6 cellular contexts compared by ENCODE assay signal in genomic region chr13:96766311-96766710, GRCh38.
"Had no signal": no experiment of that assay in that cellular context is flagged by ENCODE, and none has a peak within 500 bp of the region (broad histone marks: within the 10 kb centered on the region; RNA-seq: fewer than 3 reads in every experiment).

No MANE protein-coding gene starts in this region.

- H3K4me3 Mint-ChIP-seq: HFFc6, IgD-negative memory B cell had no signal

- H3K27ac Mint-ChIP-seq: HFFc6, IgD-negative memory B cell had no signal

- DNase-seq: GOT3, H7, HFFc6 had no signal

- H3K9me3 ChIP-seq: HAP-1 had no signal

- H3K4me1 Mint-ChIP-seq: IgD-negative memory B cell had no signal

- H3K27me3 Mint-ChIP-seq: IgD-negative memory B cell had no signal

- H3K27ac ChIP-seq: HL-60 had no signal

- H3K4me3 ChIP-seq: HAP-1 had no signal

- H3K36me3 ChIP-seq: HAP-1 had no signal
